ENCODE assay signal across 8 cellular contexts in the genomic region with DNA sequence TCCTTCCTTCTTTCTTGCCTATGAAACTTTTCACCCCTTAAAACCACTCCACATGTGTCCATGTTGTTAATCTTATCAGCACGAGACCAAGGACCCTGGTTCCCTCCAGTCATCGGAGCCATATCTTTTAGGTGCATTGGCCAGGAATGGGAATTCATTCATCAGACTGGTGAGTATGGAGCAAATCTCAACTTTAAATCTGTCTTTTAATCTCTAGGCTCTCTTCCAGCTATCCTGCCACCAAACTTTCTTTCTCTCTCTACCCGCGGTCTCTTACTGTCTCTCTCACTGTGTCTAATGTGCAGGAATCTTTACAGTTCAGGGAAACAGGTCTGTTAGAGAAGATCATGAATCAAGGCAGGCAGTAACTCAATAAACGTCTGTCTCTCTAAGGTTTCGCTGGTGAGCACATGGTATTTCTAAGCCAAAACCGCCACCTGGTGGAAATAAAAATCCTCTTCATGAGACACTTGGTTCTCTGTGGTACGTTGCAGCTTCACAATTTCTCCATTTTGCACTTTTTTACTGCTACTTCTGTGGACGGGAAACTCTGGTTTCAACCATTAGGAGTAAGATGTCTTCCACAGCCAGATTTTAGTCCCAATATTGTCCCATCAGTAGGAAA. TPM values are rescaled to one million over a fixed set of nuclear protein-coding genes. Genes with fewer than 3 reads are reported as not detected.
DNase-seq lines count a peak whose midpoint lies in the region; ATAC-seq and TF ChIP-seq lines count a peak whose summit lies in the region.

No MANE protein-coding gene starts in this region.

- DNase-seq in CD1c-positive myeloid dendritic cell (ENCODE audit: extremely low spot score): peak; percentile 75
- DNase-seq in GM23338 (ENCODE audit: low spot score): peak; percentile 88
- peak; percentile 60 to 73 for DNase-seq in NCI-H524 (lab: John Stamatoyannopoulos, UW)
- peak; percentile 60 for DNase-seq in activated CD4-positive, alpha-beta T cell treated with anti-CD3 and anti-CD28 coated beads for 48 hours
- peak; percentile 24 to 48 for DNase-seq in fibroblast of lung (ENCODE audit: low read depth in 2 of 2)
- DNase-seq in osteocyte (ENCODE audit: extremely low spot score, unreplicated experiment): no peak
- DNase-seq in NK-92 treated with Interleukin-12 subunit alpha and Interleukin-12 subunit beta, amount 100 ng/mL, for 24 hours (lab: John Stamatoyannopoulos, UW): no peak
- DNase-seq in sciatic nerve (ENCODE audit: low spot score): no peak

- peaks cover 13% of the 10 kb centered on the region for H3K4me1 Mint-ChIP-seq in GM23338
- no peaks in the 10 kb centered on the region for H3K4me1 Mint-ChIP-seq in osteocyte (ENCODE audit: unreplicated experiment)

- peaks cover 13% of the 10 kb centered on the region for H3K4me1 ChIP-seq in GM23338 (ENCODE audit: insufficient read depth)
- no peaks in the 10 kb centered on the region for H3K4me1 ChIP-seq in fibroblast of lung (ENCODE audit: control insufficient read depth, extremely low read depth, insufficient read depth, low read length)

- H3K79me2 ChIP-seq in GM23338 (replicated peaks; ENCODE audit: insufficient read depth) (no peaks in the 10 kb centered on the region), fibroblast of lung (ENCODE audit: control insufficient read depth, insufficient read depth, low read length) (no peaks in the 10 kb centered on the region)

- H3K9ac ChIP-seq in fibroblast of lung (ENCODE audit: insufficient read depth, low read length): no peak overlapping the region

- no peak overlapping the region for H3K4me3 Mint-ChIP-seq in GM23338
- no peak overlapping the region for H3K4me3 Mint-ChIP-seq in osteocyte (ENCODE audit: unreplicated experiment)

- H3F3A ChIP-seq in GM23338 (replicated peaks; ENCODE audit: low read depth): no peaks in the 10 kb centered on the region

- H3K4me3 ChIP-seq in GM23338 (no peak overlapping the region), fibroblast of lung (replicated peaks in 1 of 4; ENCODE audit: control extremely low read depth in 1 of 4, insufficient read depth in 1 of 4, low read depth in 3 of 4, low read length in 4 of 4) (no peak overlapping the region)

- H4K20me1 ChIP-seq in GM23338 (replicated peaks; ENCODE audit: insufficient read depth): no peaks in the 10 kb centered on the region
- no peaks in the 10 kb centered on the region for H4K20me1 ChIP-seq in fibroblast of lung (ENCODE audit: control insufficient read depth, extremely low read depth, insufficient read depth, low read length)

- TF ChIP-seq CTCF in GM23338 (conservative IDR thresholded peaks at IDR 0.05; ENCODE audit: low read depth in 2 of 2): peak; percentile 78 to 86
- peak; percentile 42 to 45 for TF ChIP-seq CTCF in fibroblast of lung (conservative IDR thresholded peaks at IDR 0.05 in 1 of 2, IDR thresholded peaks at IDR 0.05 in 1 of 2; ENCODE audit: low read depth in 1 of 2, low read length in 2 of 2)
- peak; percentile 66 for TF ChIP-seq CTCF in osteocyte (IDR thresholded peaks at IDR 0.05)

- H3K9me2 ChIP-seq in GM23338 (ENCODE audit: insufficient read depth): no peaks in the 10 kb centered on the region

- H3K27me3 Mint-ChIP-seq in GM23338 (ENCODE audit: insufficient read depth, low read depth, poor library complexity) (no peaks in the 10 kb centered on the region), osteocyte (ENCODE audit: unreplicated experiment) (peaks cover 28% of the 10 kb centered on the region)

- intact Hi-C loops in sciatic nerve (cut with DNase I): no loop called here

- no peaks in the 10 kb centered on the region for H3K36me3 Mint-ChIP-seq in GM23338 (ENCODE audit: low read depth)
- no peaks in the 10 kb centered on the region for H3K36me3 Mint-ChIP-seq in osteocyte (ENCODE audit: unreplicated experiment)

- H3K36me3 ChIP-seq in GM23338 (ENCODE audit: insufficient read depth) (no peaks in the 10 kb centered on the region), fibroblast of lung (ENCODE audit: control insufficient read depth, insufficient read depth, low read length) (no peaks in the 10 kb centered on the region)

- peak overlapping the region; percentile 53; the same call in 1 of the 2 replicates for H3K4me2 ChIP-seq in GM23338
- no peak overlapping the region for H3K4me2 ChIP-seq in fibroblast of lung (ENCODE audit: extremely low read depth, insufficient read depth, low read length)

- H3K27ac Mint-ChIP-seq in GM23338 (no peak overlapping the region), osteocyte (ENCODE audit: unreplicated experiment) (no peak overlapping the region)

- H3K27ac ChIP-seq in GM23338 (ENCODE audit: low read depth): no peak overlapping the region
- no peak overlapping the region for H3K27ac ChIP-seq in fibroblast of lung (ENCODE audit: insufficient read depth, low read length)

- peak overlapping the region; percentile 3; the same call in 1 of the 2 replicates for H2AFZ ChIP-seq in GM23338
- no peak overlapping the region for H2AFZ ChIP-seq in fibroblast of lung (ENCODE audit: low read length)

- peaks cover 2% of the 10 kb centered on the region for H3K9me3 Mint-ChIP-seq in GM23338
- no peaks in the 10 kb centered on the region for H3K9me3 Mint-ChIP-seq in osteocyte (ENCODE audit: unreplicated experiment)

- H3K27me3 ChIP-seq in GM23338 (ENCODE audit: insufficient read depth) (no peaks in the 10 kb centered on the region), fibroblast of lung (ENCODE audit: control insufficient read depth, insufficient read depth, low read length) (no peaks in the 10 kb centered on the region)

- peak; percentile 98 for ATAC-seq in GM23338
- no peak for ATAC-seq in sciatic nerve

- no peaks in the 10 kb centered on the region for H3K9me3 ChIP-seq in fibroblast of lung (ENCODE audit: control insufficient read depth, insufficient read depth, low read depth, low read length)

TF ChIP-seq in GM23338, 12 proteins besides CTCF, POLR2A, EP300 and RAD21 (continues in another document):
- no peak for TF ChIP-seq ETS1 (IDR thresholded peaks at IDR 0.05)
- TF ChIP-seq POLR2AphosphoS5 (IDR thresholded peaks at IDR 0.05; ENCODE audit: low read depth): no peak
- no peak for TF ChIP-seq ZNF331 (CRISPR knock-in tag; IDR thresholded peaks at IDR 0.05; ENCODE audit: low read depth)
- no peak for TF ChIP-seq CREB1 (CRISPR knock-in tag; IDR thresholded peaks at IDR 0.05; ENCODE audit: low read depth)
- TF ChIP-seq EZH2 (IDR thresholded peaks at IDR 0.05; ENCODE audit: low read depth, unreplicated experiment): no peak
- TF ChIP-seq JUNB (IDR thresholded peaks at IDR 0.05; ENCODE audit: unreplicated experiment): no peak
- no peak for TF ChIP-seq EZH2phosphoT487 (IDR thresholded peaks at IDR 0.05; ENCODE audit: unreplicated experiment)
- TF ChIP-seq NANOG (IDR thresholded peaks at IDR 0.05; ENCODE audit: borderline replicate concordance): no peak

RNA-seq across cellular contexts. Expression of gene LGALS16, which starts 16.1 kb away (rescaled TPM):
- total RNA-seq in GM23338 (2014; rRNA removed; shearing (Covaris generic)): not detected in 2 replicates
- not detected in 2 replicates for polyA plus RNA-seq in GM23338 (2016; fragmentation: Nextera tagmentation; extraction: Ambion mirVana)
- not detected in 2 replicates for total RNA-seq in fibroblast of lung
- polyA plus RNA-seq in fibroblast of lung: not detected in 2 replicates
- not detected in 2 replicates for polyA plus RNA-seq in fibroblast of lung (2012)
- not detected in 2 replicates for polyA minus RNA-seq in fibroblast of lung (ENCODE audit: low replicate concordance)
- not detected in 2 replicates for total RNA-seq in osteocyte
- total RNA-seq in sciatic nerve: not detected

RNA-seq across cellular contexts. Expression of gene LGALS14, which starts 32.4 kb away (rescaled TPM):
- total RNA-seq in GM23338 (2014; rRNA removed; shearing (Covaris generic)): not detected in 2 replicates
- polyA plus RNA-seq in GM23338 (2016; fragmentation: Nextera tagmentation; extraction: Ambion mirVana) (not detected in 2 replicates), fibroblast of lung (not detected in 2 replicates)
- total RNA-seq in fibroblast of lung (not detected in 2 replicates), osteocyte (not detected in 2 replicates), sciatic nerve (not detected)
- polyA plus RNA-seq in fibroblast of lung (2012): not detected in 2 replicates
- polyA minus RNA-seq in fibroblast of lung (ENCODE audit: low replicate concordance): not detected in 2 replicates

Comparison
In these comparisons a context has a peak if more than half of its experiments do, and no peak if none do; other contexts are left out.
1. DNase-seq: peak in CD1c-positive myeloid dendritic cell (single experiment), GM23338 (single experiment), NCI-H524 (2 of 2), activated CD4-positive, alpha-beta T cell treated with anti-CD3 and anti-CD28 coated beads for 48 hours (single experiment) and fibroblast of lung (2 of 2); none in osteocyte (single experiment), NK-92 treated with Interleukin-12 subunit alpha and Interleukin-12 subunit beta, amount 100 ng/mL, for 24 hours (single experiment) and sciatic nerve (single experiment).
2. Peak in every context shown above with its lines, with median percentiles within 50 percentile points of each other: CTCF ChIP-seq.